Comparison of ENCODE assay signal across 12 cellular contexts in genomic region chr5:62144395-62145022, GRCh38.
DNase-seq lines count a peak whose midpoint lies in the region; ATAC-seq, FAIRE-seq and TF ChIP-seq lines count a peak whose summit lies in the region.
"Had no signal": no experiment of that assay in that cellular context is flagged by ENCODE, and none has a peak within 500 bp of the region (broad histone marks: within the 10 kb centered on the region; RNA-seq: fewer than 3 reads in every experiment).

No MANE protein-coding gene starts in this region.

- H3K4me1 ChIP-seq in A673 (ENCODE audit: insufficient read depth, low read length, poor library complexity, severe bottlenecking) (peaks cover 21% of the 10 kb centered on the region), astrocyte (ENCODE audit: insufficient read depth, low read length) (peaks cover 10% of the 10 kb centered on the region)

- H3K79me2 ChIP-seq in astrocyte (ENCODE audit: insufficient read depth, low read length) = no peaks in the 10 kb centered on the region

- H3K27ac Mint-ChIP-seq in astrocyte (ENCODE audit: unreplicated experiment) = no peak overlapping the region
- H3K27ac Mint-ChIP-seq in activated CD4-positive, alpha-beta memory T cell treated with anti-CD3 and anti-CD28 coated beads for 36 hours = no peak overlapping the region
- H3K27ac Mint-ChIP-seq: activated T-helper 2 cell treated with anti-CD3 and anti-CD28 coated beads, Interferon-gamma antibody, Interleukin-2, Interleukin-4, amounts not matched to agents 10 μg/mL and 5 μg/mL and 100 μg/mL, durations not matched to agents 14 hours and 24 hours and 36 hours had no signal

- H2AFZ ChIP-seq in astrocyte (ENCODE audit: low read depth, low read length) = peak overlapping the region; percentile 57

- CTCF ChIA-PET in A673 (lab: Charles Lee) = interaction anchor here (1.0 kb wide), 1 partner anchor 486 kb away, joined by 3 read pairs; no protein-coding TSS in a partner anchor
- CTCF ChIA-PET in activated CD4-positive, alpha-beta memory T cell treated with anti-CD3 and anti-CD28 coated beads for 36 hours (lab: Charles Lee) = interaction anchor here (0.6 kb wide), 1 partner anchor 848 kb away, joined by 3 read pairs; no protein-coding TSS in a partner anchor

- peak overlapping the region; percentile 48 for H3K4me2 ChIP-seq in astrocyte (ENCODE audit: low read length)

- BruUV-seq in A673 (replicated peaks; lab: Mats Ljungman, UMichigan) = no TSS peak

- H3K36me3 Mint-ChIP-seq in astrocyte (ENCODE audit: low read depth, unreplicated experiment) = no peaks in the 10 kb centered on the region
- no peaks in the 10 kb centered on the region for H3K36me3 Mint-ChIP-seq in activated CD4-positive, alpha-beta memory T cell treated with anti-CD3 and anti-CD28 coated beads for 36 hours

- H3K9ac ChIP-seq in astrocyte (ENCODE audit: low read length) = no peak overlapping the region

- POLR2A ChIA-PET in A673 (lab: Charles Lee; ENCODE audit: low non-redundant PET) = no interaction called here
- POLR2A ChIA-PET in activated CD4-positive, alpha-beta memory T cell treated with anti-CD3 and anti-CD28 coated beads for 36 hours (lab: Charles Lee) = no interaction called here

- no peaks in the 10 kb centered on the region for H3K36me3 ChIP-seq in A673 (ENCODE audit: insufficient read depth, low read length, poor library complexity, severe bottlenecking)
- no peaks in the 10 kb centered on the region for H3K36me3 ChIP-seq in astrocyte (ENCODE audit: insufficient read depth, low read length)

- H3K9me3 ChIP-seq in A673 (ENCODE audit: low read depth, low read length, poor library complexity, severe bottlenecking) (no peaks in the 10 kb centered on the region), astrocyte (ENCODE audit: insufficient read depth, low read depth, low read length) (no peaks in the 10 kb centered on the region)

- peaks cover 6% of the 10 kb centered on the region for H3K9me3 Mint-ChIP-seq in astrocyte (ENCODE audit: unreplicated experiment)
- H3K9me3 Mint-ChIP-seq in activated CD4-positive, alpha-beta memory T cell treated with anti-CD3 and anti-CD28 coated beads for 36 hours = no peaks in the 10 kb centered on the region
- H3K9me3 Mint-ChIP-seq: activated T-helper 2 cell treated with anti-CD3 and anti-CD28 coated beads, Interferon-gamma antibody, Interleukin-2, Interleukin-4, amounts not matched to agents 10 μg/mL and 5 μg/mL and 100 μg/mL, durations not matched to agents 14 hours and 24 hours and 36 hours had no signal

- no peaks in the 10 kb centered on the region for H4K20me1 ChIP-seq in astrocyte (ENCODE audit: insufficient read depth, low read length)

- ATAC-seq in HG02623 (IDR thresholded peaks at IDR 0.05; ENCODE audit: unreplicated experiment) = no peak

- H3K4me3 Mint-ChIP-seq in astrocyte (ENCODE audit: unreplicated experiment) = no peak overlapping the region
- no peak overlapping the region for H3K4me3 Mint-ChIP-seq in activated CD4-positive, alpha-beta memory T cell treated with anti-CD3 and anti-CD28 coated beads for 36 hours

- H3K27me3 Mint-ChIP-seq in astrocyte (ENCODE audit: low read depth, unreplicated experiment) = no peaks in the 10 kb centered on the region
- H3K27me3 Mint-ChIP-seq in activated CD4-positive, alpha-beta memory T cell treated with anti-CD3 and anti-CD28 coated beads for 36 hours = peaks cover 10% of the 10 kb centered on the region

- no peak overlapping the region for H3K4me3 ChIP-seq in A673 (ENCODE audit: low read depth, low read length, poor library complexity, severe bottlenecking)
- no peak overlapping the region for H3K4me3 ChIP-seq in astrocyte (ENCODE audit: insufficient read depth, low read depth, low read length)
- H3K4me3 ChIP-seq: K562 had no signal

- H3K27me3 ChIP-seq in A673 (replicated peaks; ENCODE audit: insufficient read depth, low read depth, low read length, poor library complexity) = no peaks in the 10 kb centered on the region
- peaks cover 2% of the 10 kb centered on the region for H3K27me3 ChIP-seq in astrocyte (ENCODE audit: insufficient read depth, low read length)

- TF ChIP-seq CTCF in A673 (conservative IDR thresholded peaks at IDR 0.05; ENCODE audit: low read depth, low read length) = no peak
- TF ChIP-seq CTCF in astrocyte (IDR thresholded peaks at IDR 0.05; ENCODE audit: insufficient read depth, low read depth, low read length) = no peak

- intact Hi-C loops in A673 (cut with micrococcal nuclease; ENCODE audit: unreplicated experiment) = loop anchor here (5.0 to 10.0 kb wide), 3 partner anchors 202 to 1180 kb away; no protein-coding TSS in a partner anchor
- intact Hi-C loops in activated CD4-positive, alpha-beta memory T cell treated with anti-CD3 and anti-CD28 coated beads for 36 hours (cut with micrococcal nuclease) = no loop called here

- FAIRE-seq in astrocyte (lab: Jason Lieb, UNC) = no peak

- DNase-seq in A673 (ENCODE audit: low spot score) = peak; percentile 65
- DNase-seq in NCI-H1105 (lab: John Stamatoyannopoulos, UW) = peak; percentile 31
- DNase-seq in astrocyte (ENCODE audit: low read depth) = peak; percentile 41
- DNase-seq in kidney tubule cell (ENCODE audit: low spot score) = peak; percentile 74
- DNase-seq in dedifferentiated amniotic fluid mesenchymal stem cell (ENCODE audit: extremely low spot score) = no peak
- no peak for DNase-seq in activated CD4-positive, alpha-beta memory T cell treated with anti-CD3 and anti-CD28 coated beads for 36 hours
- no peak for DNase-seq in NCI-H82 treated with DMSO at 0.1 percent for 48 hours (lab: John Stamatoyannopoulos, UW; ENCODE audit: unreplicated experiment)
- DNase-seq: activated CD4-positive, alpha-beta T cell treated with anti-CD3 and anti-CD28 coated beads for 48 hours; NCI-H526 treated with DMSO at 0.1 percent for 48 hours had no signal

- H3K4me1 Mint-ChIP-seq in astrocyte (ENCODE audit: low read depth, unreplicated experiment) = peaks cover 8% of the 10 kb centered on the region
- no peaks in the 10 kb centered on the region for H3K4me1 Mint-ChIP-seq in activated CD4-positive, alpha-beta memory T cell treated with anti-CD3 and anti-CD28 coated beads for 36 hours (ENCODE audit: low read depth)

- H3K27ac ChIP-seq in A673 (ENCODE audit: low read depth, low read length, poor library complexity, severe bottlenecking) (no peak overlapping the region), astrocyte (ENCODE audit: low read depth, low read length) (no peak overlapping the region)

Comparison
In these comparisons a context has a peak if more than half of its experiments do, and no peak if none do; other contexts are left out.
1. DNase-seq: peak in A673 (single experiment), NCI-H1105 (single experiment), astrocyte (single experiment) and kidney tubule cell (single experiment); none in dedifferentiated amniotic fluid mesenchymal stem cell (single experiment), activated CD4-positive, alpha-beta memory T cell treated with anti-CD3 and anti-CD28 coated beads for 36 hours (single experiment) and NCI-H82 treated with DMSO at 0.1 percent for 48 hours (single experiment).